Comparison of ENCODE assay signal across 8 cellular contexts in genomic region chr5:88666761-88667186, GRCh38.
DNase-seq lines count a peak whose midpoint lies in the region; ATAC-seq and TF ChIP-seq lines count a peak whose summit lies in the region.

No MANE protein-coding gene starts in this region.

- H3K4me1 ChIP-seq in psoas muscle (no peaks in the 10 kb centered on the region), trophoblast cell (ENCODE audit: control insufficient read depth in 1 of 2, insufficient read depth in 2 of 2, low read length in 2 of 2) (no peaks in the 10 kb centered on the region)

- 6 to 7% (median 7%) methylated on average over 16 of the region's 16 CpGs for WGBS in psoas muscle, 3 donors
- no CpG with 5 or more reads among the region's 16 CpGs for WGBS in trophoblast cell (ENCODE audit: extremely low coverage, insufficient coverage, insufficient read length)

- H3K14ac ChIP-seq in trophoblast cell (ENCODE audit: low read length): no peak overlapping the region

- H3K36me3 ChIP-seq in psoas muscle (ENCODE audit: insufficient read depth in 1 of 2, low read depth in 1 of 2) (no peaks in the 10 kb centered on the region), trophoblast cell (ENCODE audit: control insufficient read depth in 1 of 2, insufficient read depth in 2 of 2, low read length in 2 of 2) (no peaks in the 10 kb centered on the region)

- no peak overlapping the region for H2AK5ac ChIP-seq in trophoblast cell (ENCODE audit: low read length)

- TF ChIP-seq CTCF in HFF-Myc (IDR thresholded peaks at IDR 0.05; ENCODE audit: low read depth, low read length, missing control alignments) (no peak), psoas muscle (IDR thresholded peaks at IDR 0.05) (no peak)

- peak overlapping the region; percentile 74 to 78 for H3K4me3 Mint-ChIP-seq in effector memory CD8-positive, alpha-beta T cell

- H3K9me3 Mint-ChIP-seq in effector memory CD8-positive, alpha-beta T cell: peaks cover 0 to 3% of the 10 kb centered on the region in 2 donors

- H2AFZ ChIP-seq in trophoblast cell (ENCODE audit: insufficient read depth, low read length, poor library complexity): no peak overlapping the region

- no peaks in the 10 kb centered on the region for H3K79me1 ChIP-seq in trophoblast cell (ENCODE audit: low read length)

- H3K23ac ChIP-seq in trophoblast cell (ENCODE audit: low read length): no peak overlapping the region

- no peak overlapping the region for H2BK120ac ChIP-seq in trophoblast cell (ENCODE audit: insufficient read depth, low read length, poor library complexity)

- DNase-seq in HFF-Myc (ENCODE audit: extremely low read depth, low read depth) (no peak), NCI-H460 (ENCODE audit: extremely low read depth, low read depth) (peak; percentile 38), psoas muscle (no peak), trophoblast cell (no peak), NCI-H2081 treated with DMSO at 0.1 percent for 48 hours (lab: John Stamatoyannopoulos, UW) (no peak)
- DNase-seq in effector memory CD8-positive, alpha-beta T cell: no peak

- no peak overlapping the region for H2BK5ac ChIP-seq in trophoblast cell (ENCODE audit: low read depth, low read length, poor library complexity)

- no peak overlapping the region for H2BK12ac ChIP-seq in trophoblast cell (ENCODE audit: low read length)

- no peak overlapping the region for H3K4ac ChIP-seq in trophoblast cell (ENCODE audit: low read depth, low read length)

- no peak overlapping the region for H3K18ac ChIP-seq in trophoblast cell (ENCODE audit: low read length)

- H4K8ac ChIP-seq in trophoblast cell (ENCODE audit: low read depth, low read length): no peak overlapping the region

- H3K27me3 ChIP-seq in psoas muscle (ENCODE audit: insufficient read depth in 3 of 3, low read length in 2 of 3) (peaks cover 13 to 100% (median 25%) of the 10 kb centered on the region in 3 donors), trophoblast cell (ENCODE audit: insufficient read depth, low read length) (peaks cover 38% of the 10 kb centered on the region)

- H3K27ac ChIP-seq in psoas muscle (no peak overlapping the region), trophoblast cell (ENCODE audit: low read depth, low read length) (no peak overlapping the region)

- H3K9me3 ChIP-seq in psoas muscle: no peaks in the 10 kb centered on the region
- H3K9me3 ChIP-seq in trophoblast cell (ENCODE audit: insufficient read depth, low read depth, low read length): no peaks in the 10 kb centered on the region

- H3K4me3 ChIP-seq in HFF-Myc (replicated peaks; ENCODE audit: low read depth, low read length) (0 out of 2 replicates have a peak overlapping the region, but pooled peaks have one; percentile 12), psoas muscle (peak overlapping the region; percentile 32), trophoblast cell (ENCODE audit: low read depth, low read length) (no peak overlapping the region)

- no peaks in the 10 kb centered on the region for H3K36me3 Mint-ChIP-seq in effector memory CD8-positive, alpha-beta T cell (ENCODE audit: insufficient read depth)

- no peak overlapping the region for H4K91ac ChIP-seq in trophoblast cell (ENCODE audit: low read depth, low read length)

- H4K12ac ChIP-seq in trophoblast cell (ENCODE audit: low read depth, low read length): no peak overlapping the region

- intact Hi-C loops in psoas muscle (cut with DNase I): no loop called here

- no peak overlapping the region for H3K9ac ChIP-seq in trophoblast cell (ENCODE audit: low read length)

- peaks cover 18 to 23% of the 10 kb centered on the region in 2 donors for H3K4me1 Mint-ChIP-seq in effector memory CD8-positive, alpha-beta T cell (ENCODE audit: low read depth in 2 of 2)

- peak; percentile 68 for ATAC-seq in GM18511 (IDR thresholded peaks at IDR 0.05; ENCODE audit: unreplicated experiment)
- peak; percentile 36 for ATAC-seq in effector memory CD8-positive, alpha-beta T cell (replicated peaks)
- ATAC-seq in psoas muscle: no peak
- no peak for ATAC-seq in esophagus mucosa

- H3K4me2 ChIP-seq in trophoblast cell (ENCODE audit: low read length): no peak overlapping the region

- peak overlapping the region; percentile 1 to 9 for H3K27ac Mint-ChIP-seq in effector memory CD8-positive, alpha-beta T cell

- H3K27me3 Mint-ChIP-seq in effector memory CD8-positive, alpha-beta T cell: peaks cover 81 to 83% of the 10 kb centered on the region in 2 donors

- no peaks in the 10 kb centered on the region for H3K79me2 ChIP-seq in trophoblast cell (ENCODE audit: control insufficient read depth, insufficient read depth, low read length, poor library complexity)

Comparison
In these comparisons a context has a peak if more than half of its experiments do, and no peak if none do; other contexts are left out.
1. ATAC-seq: peak in GM18511 (single experiment) and effector memory CD8-positive, alpha-beta T cell (single experiment); none in psoas muscle (0 of 4) and esophagus mucosa (single experiment).